17 cellular contexts compared by ENCODE assay signal in the genomic region with DNA sequence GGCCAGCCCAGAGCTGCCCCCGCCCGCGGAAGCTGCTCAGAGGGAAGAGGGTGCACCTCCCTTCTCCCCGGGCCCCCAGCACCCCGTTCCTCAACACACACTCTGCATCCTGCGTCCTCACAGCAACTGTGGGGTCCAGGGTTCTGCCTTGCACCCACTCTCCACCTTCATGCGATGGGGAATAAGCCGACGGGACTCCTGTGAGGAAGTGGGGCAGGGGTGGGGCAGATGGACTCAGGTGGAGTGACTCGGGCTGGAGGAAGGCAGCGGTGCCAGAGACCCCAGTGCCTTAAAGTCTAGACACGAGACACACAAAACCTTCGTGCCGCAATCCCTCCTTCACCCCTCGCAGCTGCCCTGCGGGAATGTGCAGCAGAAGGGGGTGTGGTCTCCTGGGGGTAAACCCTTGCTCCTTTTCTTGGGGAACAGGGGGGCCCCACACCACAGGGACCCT. TPM values are rescaled to one million over a fixed set of nuclear protein-coding genes. Genes with fewer than 3 reads are reported as not detected.
A peak's percentile ranks its signal among the peaks of the same experiment; 100 is the strongest.
DNase-seq lines count a peak whose midpoint lies in the region; ATAC-seq and TF ChIP-seq lines count a peak whose summit lies in the region.
"Had no signal": no experiment of that assay in that cellular context is flagged by ENCODE, and none has a peak within 500 bp of the region (broad histone marks: within the 10 kb centered on the region; RNA-seq: fewer than 3 reads in every experiment).

No MANE protein-coding gene starts in this region.

- intact Hi-C loops in right lobe of liver (cut with DNase I) = no loop called here

- H3K4me1 Mint-ChIP-seq in stimulated activated effector memory CD8-positive, alpha-beta T cell treated with anti-CD3 and anti-CD28 coated beads, Interleukin-12 subunit alpha, Interleukin-12 subunit beta, amount 100 ng/mL, for 72 hours = peaks cover 69% of the 10 kb centered on the region
- no peaks in the 10 kb centered on the region for H3K4me1 Mint-ChIP-seq in activated T-helper 17 cell treated with anti-CD3 and anti-CD28 coated beads, Interleukin-2, amount 50 U/mL, for 72 hours

- no peaks in the 10 kb centered on the region for H3K9me3 Mint-ChIP-seq in stimulated activated effector memory CD8-positive, alpha-beta T cell treated with anti-CD3 and anti-CD28 coated beads, Interleukin-12 subunit alpha, Interleukin-12 subunit beta, amount 100 ng/mL, for 72 hours
- no peaks in the 10 kb centered on the region for H3K9me3 Mint-ChIP-seq in activated T-helper 17 cell treated with anti-CD3 and anti-CD28 coated beads, Interleukin-2, amount 50 U/mL, for 72 hours

- no peak overlapping the region for H3K4me3 Mint-ChIP-seq in stimulated activated effector memory CD8-positive, alpha-beta T cell treated with anti-CD3 and anti-CD28 coated beads, Interleukin-12 subunit alpha, Interleukin-12 subunit beta, amount 100 ng/mL, for 72 hours
- no peak overlapping the region for H3K4me3 Mint-ChIP-seq in activated T-helper 17 cell treated with anti-CD3 and anti-CD28 coated beads, Interleukin-2, amount 50 U/mL, for 72 hours

- TF ChIP-seq POLR2A in right lobe of liver (IDR thresholded peaks at IDR 0.05) = no peak

- H3K4me1 ChIP-seq in RWPE2 (ENCODE audit: insufficient read depth, poor library complexity, severe bottlenecking) (peaks cover 24% of the 10 kb centered on the region), right lobe of liver (peaks cover 0 to 50% (median 28%) of the 10 kb centered on the region in 4 donors)

- peak overlapping the region; percentile 32 for H3K27ac Mint-ChIP-seq in stimulated activated effector memory CD8-positive, alpha-beta T cell treated with anti-CD3 and anti-CD28 coated beads, Interleukin-12 subunit alpha, Interleukin-12 subunit beta, amount 100 ng/mL, for 72 hours
- H3K27ac Mint-ChIP-seq in activated T-helper 17 cell treated with anti-CD3 and anti-CD28 coated beads, Interleukin-2, amount 50 U/mL, for 72 hours = no peak overlapping the region

- ATAC-seq in RWPE2 (ENCODE audit: low read depth) (no peak), right lobe of liver (no peak)
- ATAC-seq in stimulated activated effector memory CD8-positive, alpha-beta T cell treated with anti-CD3 and anti-CD28 coated beads, Interleukin-12 subunit alpha, Interleukin-12 subunit beta, amount 100 ng/mL, for 72 hours = no peak
- ATAC-seq in activated T-helper 17 cell treated with anti-CD3 and anti-CD28 coated beads, Interleukin-2, amount 50 U/mL, for 72 hours (replicated peaks) = no peak

- H3K36me3 ChIP-seq in RWPE2 (ENCODE audit: low read depth) (no peaks in the 10 kb centered on the region; the same call in 1 of the 2 replicates), right lobe of liver (no peaks in the 10 kb centered on the region)
- H3K36me3 ChIP-seq: breast epithelium had no signal

- TF ChIP-seq CTCF in RWPE2 (IDR thresholded peaks at IDR 0.05; ENCODE audit: poor library complexity, severe bottlenecking) = peak; percentile 8
- no peak for TF ChIP-seq CTCF in right lobe of liver (IDR thresholded peaks at IDR 0.05)

- peak; percentile 12 for DNase-seq in ELR (ENCODE audit: low read depth)
- DNase-seq in RWPE2 (ENCODE audit: low spot score) = no peak
- DNase-seq in right lobe of liver = peak in 2 of 3 donors; percentile 47 to 49
- DNase-seq in stimulated activated effector memory CD8-positive, alpha-beta T cell treated with anti-CD3 and anti-CD28 coated beads, Interleukin-12 subunit alpha, Interleukin-12 subunit beta, amount 100 ng/mL, for 72 hours (ENCODE audit: low spot score in 2 of 2) = no peak
- no peak for DNase-seq in occipital lobe (lab: John Stamatoyannopoulos, UW)
- no peak for DNase-seq in SK-N-DZ (ENCODE audit: low spot score)
- DNase-seq: activated naive CD4-positive, alpha-beta T cell; DND-41; effector CD4-positive, alpha-beta T cell; GOT3; NCI-H2081 treated with DMSO at 0.1 percent for 48 hours; NCI-H526 treated with DMSO at 0.1 percent for 48 hours; WERI-Rb-1 had no signal

- H3K36me3 Mint-ChIP-seq in stimulated activated effector memory CD8-positive, alpha-beta T cell treated with anti-CD3 and anti-CD28 coated beads, Interleukin-12 subunit alpha, Interleukin-12 subunit beta, amount 100 ng/mL, for 72 hours = no peaks in the 10 kb centered on the region
- H3K36me3 Mint-ChIP-seq in activated T-helper 17 cell treated with anti-CD3 and anti-CD28 coated beads, Interleukin-2, amount 50 U/mL, for 72 hours (ENCODE audit: low read depth) = no peaks in the 10 kb centered on the region

- H3K9me3 ChIP-seq in RWPE2 (ENCODE audit: severe bottlenecking) (no peaks in the 10 kb centered on the region), right lobe of liver (no peaks in the 10 kb centered on the region)
- H3K9me3 ChIP-seq: breast epithelium, psoas muscle had no signal

- H3K27me3 Mint-ChIP-seq in activated T-helper 17 cell treated with anti-CD3 and anti-CD28 coated beads, Interleukin-2, amount 50 U/mL, for 72 hours = no peaks in the 10 kb centered on the region

- WGBS in right lobe of liver (ENCODE audit: insufficient coverage, low coverage, low lambda C conversion rate, missing lambda C conversion rate) = 56% methylated on average over 3 of the region's 16 CpGs

- no peaks in the 10 kb centered on the region for H3K27me3 ChIP-seq in RWPE2 (ENCODE audit: insufficient read depth, poor library complexity, severe bottlenecking)
- no peaks in the 10 kb centered on the region for H3K27me3 ChIP-seq in right lobe of liver
- H3K27me3 ChIP-seq: breast epithelium had no signal

- H3K27ac ChIP-seq in RWPE2 (ENCODE audit: poor library complexity, severe bottlenecking) (peak overlapping the region; percentile 50), right lobe of liver (peak overlapping the region in 1 of 3 donors; percentile 82)
- H3K27ac ChIP-seq: breast epithelium, C4-2B, psoas muscle, WERI-Rb-1 had no signal

- H3K4me3 ChIP-seq in RWPE2 (ENCODE audit: severe bottlenecking) (no peak overlapping the region), right lobe of liver (no peak overlapping the region)
- H3K4me3 ChIP-seq: breast epithelium, psoas muscle had no signal

RNA-seq across cellular contexts. Expression of a gene that starts 8.6 kb away (rescaled TPM):
- total RNA-seq in right lobe of liver (10 to 100 TPM; 10.7 to 25.4 (median 21.1) TPM), occipital lobe (27.6 TPM)
- polyA plus RNA-seq in SK-N-DZ (2014; cell fraction: cytosol; rRNA removed) = 9.0 and 11.5 TPM in 2 replicates
- 11.4 and 27.5 TPM in 2 replicates for polyA plus RNA-seq in SK-N-DZ (2014; cell fraction: nucleus; rRNA removed)
- 10 to 100 TPM in 1 of 2 donors, 1 to 10 TPM in 1; 8.4 to 10.6 TPM for total RNA-seq in activated T-helper 17 cell treated with anti-CD3 and anti-CD28 coated beads, Interleukin-2, amount 50 U/mL, for 72 hours

RNA-seq across cellular contexts. Expression of a gene that starts 33.9 kb away (rescaled TPM):
- total RNA-seq in right lobe of liver (1 to 10 TPM; 3.2 to 8.1 (median 5.9) TPM), occipital lobe (28.4 TPM)
- polyA plus RNA-seq in SK-N-DZ (2014; cell fraction: cytosol; rRNA removed) = 14.3 and 16.5 TPM in 2 replicates
- polyA plus RNA-seq in SK-N-DZ (2014; cell fraction: nucleus; rRNA removed) = 8.1 and 14.4 TPM in 2 replicates
- 10 to 100 TPM in 1 of 2 donors, 1 to 10 TPM in 1; 8.5 to 12.5 TPM for total RNA-seq in activated T-helper 17 cell treated with anti-CD3 and anti-CD28 coated beads, Interleukin-2, amount 50 U/mL, for 72 hours

Comparison
In these comparisons a context has a peak if more than half of its experiments do, and no peak if none do; other contexts are left out.
1. DNase-seq: peak in ELR (single experiment) and right lobe of liver (2 of 3); none in RWPE2 (single experiment), stimulated activated effector memory CD8-positive, alpha-beta T cell treated with anti-CD3 and anti-CD28 coated beads, Interleukin-12 subunit alpha, Interleukin-12 subunit beta, amount 100 ng/mL, for 72 hours (0 of 2), occipital lobe (single experiment) and SK-N-DZ (single experiment).